In genomic region chr4:16448240-16448639, GRCh38 we compare ENCODE assay signal across 8 cellular contexts.
"Had no signal": no experiment of that assay in that cellular context is flagged by ENCODE, and none has a peak within 500 bp of the region (broad histone marks: within the 10 kb centered on the region; RNA-seq: fewer than 3 reads in every experiment).

No MANE protein-coding gene starts in this region.

- H3K27me3 Mint-ChIP-seq: IgD-negative memory B cell had no signal

- ATAC-seq: GM23338, HepG2 had no signal

- H3K4me3 ChIP-seq: GM23338 had no signal

- H3K9me3 Mint-ChIP-seq: IgD-negative memory B cell had no signal

- H3K27ac Mint-ChIP-seq: GM23338, H9, IgD-negative memory B cell had no signal

- DNase-seq: H9, HCEC 1CT, KBM-7 had no signal

- H3K4me3 Mint-ChIP-seq: GM23338, H9, IgD-negative memory B cell had no signal

- H3K36me3 Mint-ChIP-seq: IgD-negative memory B cell had no signal

- H3K4me1 Mint-ChIP-seq: GM23338, IgD-negative memory B cell had no signal

- FAIRE-seq: H1, H54, HepG2 had no signal
